9 cellular contexts compared by ENCODE assay signal in genomic region chr11:2768471-2769408, GRCh38.
DNase-seq lines count a peak whose midpoint lies in the region; ATAC-seq, FAIRE-seq and TF ChIP-seq lines count a peak whose summit lies in the region.
"Had no signal": no experiment of that assay in that cellular context is flagged by ENCODE, and none has a peak within 500 bp of the region (broad histone marks: within the 10 kb centered on the region; RNA-seq: fewer than 3 reads in every experiment).

No MANE protein-coding gene starts in this region.

- no peak for TF ChIP-seq POLR2A in endothelial cell of umbilical vein (IDR thresholded peaks at IDR 0.05; ENCODE audit: low read depth, low read length)
- TF ChIP-seq POLR2A in GM18505 (IDR thresholded peaks at IDR 0.05; ENCODE audit: borderline replicate concordance, extremely low read depth, insufficient read depth, insufficient read length): no peak

- no peaks in the 10 kb centered on the region for H4K20me1 ChIP-seq in endothelial cell of umbilical vein (replicated peaks; ENCODE audit: control insufficient read depth, extremely low read depth, insufficient read depth, low read length)

- H3K79me2 ChIP-seq in endothelial cell of umbilical vein (ENCODE audit: control insufficient read depth, insufficient read depth, low read length): no peaks in the 10 kb centered on the region

- intact Hi-C loops in endothelial cell of umbilical vein (cut with micrococcal nuclease): no loop called here

- H3K9ac ChIP-seq in endothelial cell of umbilical vein (replicated peaks; ENCODE audit: extremely low read depth, insufficient read depth, low read length): no peak overlapping the region

- BruUV-seq in endothelial cell of umbilical vein (replicated peaks; lab: Mats Ljungman, UMichigan): no TSS peak

- H3K36me3 ChIP-seq in endothelial cell of umbilical vein (ENCODE audit: control insufficient read depth in 2 of 2, extremely low read depth in 1 of 2, insufficient read depth in 2 of 2, low read length in 2 of 2): no peaks in the 10 kb centered on the region

- H3K4me1 ChIP-seq in endothelial cell of umbilical vein (ENCODE audit: control insufficient read depth, extremely low read depth, insufficient read depth, low read length): no peaks in the 10 kb centered on the region

- TF ChIP-seq CTCF in endothelial cell of umbilical vein (IDR thresholded peaks at IDR 0.05; ENCODE audit: extremely low read depth in 1 of 2, insufficient read depth in 1 of 2, low read depth in 1 of 2, low read length in 2 of 2) (no peak), omental fat pad (IDR thresholded peaks at IDR 0.05) (no peak)

- ATAC-seq in omental fat pad (ENCODE audit: low FRiP score) (peak; percentile 33), HG03469 (IDR thresholded peaks at IDR 0.05; ENCODE audit: unreplicated experiment) (no peak), GM18505 (IDR thresholded peaks at IDR 0.05; ENCODE audit: unreplicated experiment) (no peak), HG03520 (IDR thresholded peaks at IDR 0.05; ENCODE audit: unreplicated experiment) (no peak)

- H3K9me3 ChIP-seq in endothelial cell of umbilical vein (replicated peaks; ENCODE audit: control insufficient read depth, insufficient read depth, low read length): no peaks in the 10 kb centered on the region

- no peaks in the 10 kb centered on the region for H3K9me1 ChIP-seq in endothelial cell of umbilical vein (replicated peaks; ENCODE audit: control insufficient read depth, extremely low read depth, insufficient read depth, low read length)

- H3K27ac ChIP-seq in endothelial cell of umbilical vein (ENCODE audit: insufficient read depth, low read depth, low read length): no peak overlapping the region

- no peak overlapping the region for H3K4me2 ChIP-seq in endothelial cell of umbilical vein (ENCODE audit: insufficient read depth, low read length)

- dilution Hi-C loops in endothelial cell of umbilical vein (cut with MboI; ENCODE audit: extremely low pct_ligation_motif_present, low sequenced_read_pairs): no loop called here

- CTCF ChIA-PET in endothelial cell of umbilical vein (lab: Charles Lee): no interaction called here

- POLR2A ChIA-PET in endothelial cell of umbilical vein (lab: Charles Lee): no interaction called here

- DNase-seq in EL: peak; percentile 87
- peak; percentile 77 for DNase-seq in RPMI7951 (ENCODE audit: low read depth)
- no peak for DNase-seq in endothelial cell of umbilical vein (ENCODE audit: low read depth, low spot score)
- DNase-seq in omental fat pad (ENCODE audit: low spot score): no peak
- no peak for DNase-seq in NCI-H2107 treated with DMSO at 0.1 percent for 48 hours (lab: John Stamatoyannopoulos, UW; ENCODE audit: unreplicated experiment)
- DNase-seq: NCI-H748 treated with DMSO at 0.1 percent for 48 hours had no signal

- H3K27me3 ChIP-seq in endothelial cell of umbilical vein (ENCODE audit: control insufficient read depth in 2 of 2, insufficient read depth in 2 of 2, low read length in 2 of 2): peaks cover 0 to 2% of the 10 kb centered on the region in 2 experiments

- H3K4me3 ChIP-seq in endothelial cell of umbilical vein (replicated peaks in 1 of 3; ENCODE audit: insufficient read depth in 1 of 3, low read depth in 1 of 3, low read length in 3 of 3): no peak overlapping the region

- FAIRE-seq in endothelial cell of umbilical vein (lab: Jason Lieb, UNC): no peak

- no peak overlapping the region for H2AFZ ChIP-seq in endothelial cell of umbilical vein (ENCODE audit: low read depth, low read length)

TF ChIP-seq in endothelial cell of umbilical vein, 7 proteins besides CTCF, POLR2A, EP300 and RAD21:
- peak; percentile 30 for TF ChIP-seq FOS (IDR thresholded peaks at IDR 0.05; ENCODE audit: borderline replicate concordance, insufficient read depth, low read length)
- no peak for TF ChIP-seq POLR2AphosphoS5 (IDR thresholded peaks at IDR 0.05; ENCODE audit: insufficient read depth, low read depth, low read length)

Comparison
In these comparisons a context has a peak if more than half of its experiments do, and no peak if none do; other contexts are left out.
1. DNase-seq: peak in EL (single experiment) and RPMI7951 (single experiment); none in endothelial cell of umbilical vein (single experiment), omental fat pad (single experiment) and NCI-H2107 treated with DMSO at 0.1 percent for 48 hours (single experiment).